Comparison of ENCODE assay signal across 9 cellular contexts in genomic region chr20:9515761-9516657, GRCh38. TPM values are rescaled to one million over a fixed set of nuclear protein-coding genes. Genes with fewer than 3 reads are reported as not detected.
DNase-seq lines count a peak whose midpoint lies in the region; ATAC-seq, FAIRE-seq and TF ChIP-seq lines count a peak whose summit lies in the region.
"Had no signal": no experiment of that assay in that cellular context is flagged by ENCODE, and none has a peak within 500 bp of the region (broad histone marks: within the 10 kb centered on the region; RNA-seq: fewer than 3 reads in every experiment).

No MANE protein-coding gene starts in this region.

- peaks cover 26% of the 10 kb centered on the region for H3K4me1 Mint-ChIP-seq in chondrocyte (ENCODE audit: low read depth)

- TF ChIP-seq CTCF in AG10803 (conservative IDR thresholded peaks at IDR 0.05; ENCODE audit: low read length) (no peak), chondrocyte (IDR thresholded peaks at IDR 0.05) (no peak), D721Med (IDR thresholded peaks at IDR 0.05; ENCODE audit: insufficient read depth, missing control alignments) (no peak)

- H3K36me3 Mint-ChIP-seq in chondrocyte (ENCODE audit: low read depth), result peaks cover 3% of the 10 kb centered on the region

- H3K9me3 Mint-ChIP-seq in chondrocyte (ENCODE audit: low read depth), result no peaks in the 10 kb centered on the region

- DNase-seq in AG10803 (ENCODE audit: low read depth) (peak; percentile 31), chondrocyte (ENCODE audit: low spot score) (no peak), midbrain (lab: John Stamatoyannopoulos, UW) (peak; percentile 6), D721Med (ENCODE audit: insufficient read length, low spot score) (no peak), GOT3 (lab: John Stamatoyannopoulos, UW) (no peak), T-helper 2 cell (no peak)
- DNase-seq: PC-9 had no signal

- no peak overlapping the region for H3K4me3 ChIP-seq in AG10803 (ENCODE audit: low read length)
- H3K4me3 ChIP-seq: PC-9 had no signal

- FAIRE-seq in D721Med (lab: Jason Lieb, UNC), result no peak

- ATAC-seq in HG02759 (IDR thresholded peaks at IDR 0.05; ENCODE audit: unreplicated experiment) (peak; percentile 18), HG02852 (IDR thresholded peaks at IDR 0.05; ENCODE audit: unreplicated experiment) (no peak)

- H3K27ac Mint-ChIP-seq in chondrocyte (ENCODE audit: unreplicated experiment), result peak overlapping the region; percentile 9

- H3K4me3 Mint-ChIP-seq in chondrocyte (ENCODE audit: unreplicated experiment), result peak overlapping the region; percentile 71

- H3K27me3 Mint-ChIP-seq in chondrocyte (ENCODE audit: low read depth), result peaks cover 52% of the 10 kb centered on the region

RNA-seq across cellular contexts. Expression of gene LAMP5, which starts 1.6 kb away (rescaled TPM):
- total RNA-seq in chondrocyte, result 2.5 to 2.9 TPM (median 2.6 TPM) in 3 replicates
- total RNA-seq: PC-9 had no signal

Comparison
In these comparisons a context has a peak if more than half of its experiments do, and no peak if none do; other contexts are left out.
1. DNase-seq: peak in AG10803 (single experiment) and midbrain (single experiment); none in chondrocyte (single experiment), D721Med (single experiment), GOT3 (single experiment) and T-helper 2 cell (0 of 5).